25 cellular contexts compared by ENCODE assay signal in the genomic region with DNA sequence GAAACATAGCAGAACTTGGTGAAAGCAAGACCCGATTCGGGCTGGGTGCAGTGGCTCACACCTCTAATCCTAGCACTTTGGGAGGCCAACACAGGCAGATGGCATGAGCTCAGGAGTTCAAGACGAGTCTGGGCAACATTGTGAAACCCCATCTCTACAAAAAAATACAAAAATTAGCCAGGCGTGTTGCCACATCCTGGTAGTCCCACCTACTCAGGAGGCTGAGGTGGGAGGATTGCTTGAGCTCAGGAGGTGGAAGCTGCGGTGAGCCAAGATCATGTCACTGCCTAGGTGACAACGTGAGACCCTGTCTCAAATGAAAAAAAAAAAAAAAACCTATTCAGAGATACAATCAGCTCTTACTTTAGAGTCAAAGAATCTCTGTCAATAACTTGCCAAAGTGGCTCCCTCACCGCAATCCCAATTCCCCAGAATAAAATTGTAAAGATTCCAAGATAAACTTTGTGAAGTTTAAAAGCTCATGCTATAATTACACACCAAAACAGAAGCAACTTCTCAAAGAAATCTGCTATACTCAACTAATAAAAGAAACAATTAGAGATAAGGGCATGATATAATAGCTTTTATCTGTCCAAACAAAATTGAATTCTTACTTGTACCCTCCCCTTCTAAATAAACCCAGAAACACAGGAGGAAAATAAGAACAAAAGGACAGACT. TPM values are rescaled to one million over a fixed set of nuclear protein-coding genes. Genes with fewer than 3 reads are reported as not detected.
DNase-seq lines count a peak whose midpoint lies in the region; ATAC-seq and TF ChIP-seq lines count a peak whose summit lies in the region.
"Had no signal": no experiment of that assay in that cellular context is flagged by ENCODE, and none has a peak within 500 bp of the region (broad histone marks: within the 10 kb centered on the region; RNA-seq: fewer than 3 reads in every experiment).

No MANE protein-coding gene starts in this region.

- 72 to 75% methylated on average over 7 of the region's 7 CpGs for WGBS in body of pancreas, 2 donors

- H3K36me3 ChIP-seq in BLaER1 treated with 17β-estradiol and CSF1 and Interleukin-3, amounts not matched to agents 10 nM and 100 nM = peaks cover 6 to 58% (median 18%) of the 10 kb centered on the region in 11 experiments; a peak in 20 of 22 replicates
- no peaks in the 10 kb centered on the region for H3K36me3 ChIP-seq in body of pancreas (replicated peaks in 1 of 2; ENCODE audit: insufficient read depth in 1 of 2, low read depth in 2 of 2)
- H3K36me3 ChIP-seq: left lung, thyroid gland had no signal

- peak; percentile 53 for DNase-seq in GM12865 (ENCODE audit: low read depth)
- peak; percentile 23 for DNase-seq in astrocyte of the spinal cord (ENCODE audit: low read depth, low spot score)
- no peak for DNase-seq in mesothelial cell of epicardium (ENCODE audit: low spot score in 2 of 2, unreplicated experiment in 2 of 2)
- DNase-seq in activated CD8-positive, alpha-beta memory T cell treated with anti-CD3 and anti-CD28 coated beads, Interleukin-2, amount 50 U/mL, for 4 hours = no peak
- no peak for DNase-seq in body of pancreas
- DNase-seq: activated CD4-positive, alpha-beta T cell treated with anti-CD3 and anti-CD28 coated beads, Interleukin-2, amount 10 ng/mL, durations not matched to agents 7 days and 5 days; aorta; CD8-positive, alpha-beta memory T cell; cerebellar nuclear complex; foreskin melanocyte; Kasumi-1; left lung; naive B cell; NCI-H1092 treated with DMSO at 0.1 percent for 48 hours; NCI-H187 treated with DMSO at 0.1 percent for 48 hours; stimulated activated CD4-positive, alpha-beta T cell treated with anti-CD3 and anti-CD28 coated beads, Interleukin-12 subunit alpha, Interleukin-12 subunit beta, amount 100 ng/mL, for 4 hours; stimulated activated CD4-positive, alpha-beta T cell treated with anti-CD3 and anti-CD28 coated beads, Interleukin-4, amount 100 ng/mL, for 4 hours; stimulated activated naive CD8-positive, alpha-beta T cell treated with anti-CD3 and anti-CD28 coated beads, Interleukin-15, Interleukin-2, amounts not matched to agents 100 U/mL and 50 U/mL, for 24 hours; thyroid gland had no signal

- H3K9ac ChIP-seq in BLaER1 treated with 17β-estradiol and CSF1 and Interleukin-3, amounts not matched to agents 10 nM and 100 nM = no peak overlapping the region

- H3K4me2 ChIP-seq in BLaER1 treated with 17β-estradiol and CSF1 and Interleukin-3, amounts not matched to agents 10 nM and 100 nM = peak overlapping the region in 9 of 11 experiments; percentile 33 to 62 (median 42); a peak in 16 of 22 replicates
- H3K4me2 ChIP-seq: GM23338, hepatocyte had no signal

- no peak overlapping the region for H3K4me3 ChIP-seq in BLaER1 treated with 17β-estradiol and CSF1 and Interleukin-3, amounts not matched to agents 10 nM and 100 nM
- no peak overlapping the region for H3K4me3 ChIP-seq in GM12865 (ENCODE audit: low read depth, low read length)
- no peak overlapping the region for H3K4me3 ChIP-seq in astrocyte of the spinal cord (ENCODE audit: low read depth, low read length)
- no peak overlapping the region for H3K4me3 ChIP-seq in body of pancreas
- H3K4me3 ChIP-seq: GM23338, hepatocyte, left lung, thyroid gland had no signal

- peaks cover 9% of the 10 kb centered on the region for H3K36me3 Mint-ChIP-seq in mesothelial cell of epicardium

- in situ Hi-C loops in astrocyte of the spinal cord (cut with HindIII; ENCODE audit: low sequenced_read_pairs) = no loop called here

- peaks cover 14% of the 10 kb centered on the region for H3K4me1 Mint-ChIP-seq in mesothelial cell of epicardium
- H3K4me1 Mint-ChIP-seq: GM23338 had no signal

- peak overlapping the region; percentile 15 for H3K27ac Mint-ChIP-seq in mesothelial cell of epicardium
- H3K27ac Mint-ChIP-seq: activated CD4-positive, alpha-beta T cell treated with anti-CD3 and anti-CD28 coated beads, Interleukin-2, amount 10 ng/mL, durations not matched to agents 7 days and 5 days; activated naive CD8-positive, alpha-beta T cell; GM23338 had no signal

- H4K20me1 ChIP-seq in BLaER1 treated with 17β-estradiol and CSF1 and Interleukin-3, amounts not matched to agents 10 nM and 100 nM = peaks cover 0 to 42% (median 4%) of the 10 kb centered on the region in 11 experiments; a peak in 5 of 22 replicates

- intact Hi-C loops in body of pancreas (cut with DNase I) = no loop called here

- no peak for TF ChIP-seq POLR2A in body of pancreas (IDR thresholded peaks at IDR 0.05)

- no peaks in the 10 kb centered on the region for H3K27me3 ChIP-seq in BLaER1 treated with 17β-estradiol and CSF1 and Interleukin-3, amounts not matched to agents 10 nM and 100 nM
- no peaks in the 10 kb centered on the region for H3K27me3 ChIP-seq in body of pancreas
- H3K27me3 ChIP-seq: hepatocyte, left lung, thyroid gland had no signal

- H3K27ac ChIP-seq in BLaER1 treated with 17β-estradiol and CSF1 and Interleukin-3, amounts not matched to agents 10 nM and 100 nM = peak overlapping the region in 3 of 11 experiments; percentile 5 to 23 (median 7); a peak in 3 of 22 replicates
- no peak overlapping the region for H3K27ac ChIP-seq in body of pancreas
- H3K27ac ChIP-seq: epithelial cell of prostate, hepatocyte, left lung, thyroid gland had no signal

- H3K4me3 Mint-ChIP-seq in mesothelial cell of epicardium = no peak overlapping the region
- H3K4me3 Mint-ChIP-seq: activated CD4-positive, alpha-beta T cell treated with anti-CD3 and anti-CD28 coated beads, Interleukin-2, amount 10 ng/mL, durations not matched to agents 7 days and 5 days; activated naive CD8-positive, alpha-beta T cell; GM23338 had no signal

- peaks cover 18 to 42% (median 29%) of the 10 kb centered on the region in 10 experiments for H3K4me1 ChIP-seq in BLaER1 treated with 17β-estradiol and CSF1 and Interleukin-3, amounts not matched to agents 10 nM and 100 nM
- H3K4me1 ChIP-seq in body of pancreas = peaks cover 4% of the 10 kb centered on the region
- H3K4me1 ChIP-seq: left lung had no signal

- ATAC-seq in body of pancreas = no peak
- no peak for ATAC-seq in HG03108 (IDR thresholded peaks at IDR 0.05; ENCODE audit: unreplicated experiment)
- ATAC-seq: GM23338; left lung; stimulated activated naive CD8-positive, alpha-beta T cell treated with anti-CD3 and anti-CD28 coated beads, Interleukin-15, Interleukin-2, amounts not matched to agents 100 U/mL and 50 U/mL, for 24 hours had no signal

- peaks cover 0 to 32% (median 6%) of the 10 kb centered on the region in 11 experiments; a peak in 10 of 22 replicates for H3K9me3 ChIP-seq in BLaER1 treated with 17β-estradiol and CSF1 and Interleukin-3, amounts not matched to agents 10 nM and 100 nM (replicated peaks in 1 of 11)
- no peaks in the 10 kb centered on the region for H3K9me3 ChIP-seq in body of pancreas
- H3K9me3 ChIP-seq: left lung, thyroid gland had no signal

- peaks cover 13% of the 10 kb centered on the region for H3K9me3 Mint-ChIP-seq in mesothelial cell of epicardium
- H3K9me3 Mint-ChIP-seq: activated CD4-positive, alpha-beta T cell treated with anti-CD3 and anti-CD28 coated beads, Interleukin-2, amount 10 ng/mL, durations not matched to agents 7 days and 5 days; CD8-positive, alpha-beta memory T cell; GM23338 had no signal

- TF ChIP-seq CTCF in GM12865 (IDR thresholded peaks at IDR 0.05; ENCODE audit: insufficient read depth, low read depth, low read length, missing control alignments) = no peak
- TF ChIP-seq CTCF in astrocyte of the spinal cord (IDR thresholded peaks at IDR 0.05; ENCODE audit: low read depth, low read length) = no peak
- TF ChIP-seq CTCF in mesothelial cell of epicardium (IDR thresholded peaks at IDR 0.05; ENCODE audit: unreplicated experiment) = no peak
- TF ChIP-seq CTCF in body of pancreas (IDR thresholded peaks at IDR 0.05) = no peak

- H3K27me3 Mint-ChIP-seq in mesothelial cell of epicardium (ENCODE audit: low read depth) = no peaks in the 10 kb centered on the region
- H3K27me3 Mint-ChIP-seq: activated CD4-positive, alpha-beta T cell treated with anti-CD3 and anti-CD28 coated beads, Interleukin-2, amount 10 ng/mL, durations not matched to agents 7 days and 5 days; activated naive CD8-positive, alpha-beta T cell; naive B cell had no signal

RNA-seq across cellular contexts. Expression of gene CDK19, which starts 33.6 kb away (rescaled TPM):
- total RNA-seq in mesothelial cell of epicardium = 37.7 to 41.6 TPM (median 38.9 TPM) in 3 replicates
- total RNA-seq in body of pancreas = 1 to 10 TPM; 4.0 to 8.0 TPM

Comparison
In these comparisons a context has a peak if more than half of its experiments do, and no peak if none do; other contexts are left out.
1. DNase-seq: peak in GM12865 (single experiment) and astrocyte of the spinal cord (single experiment); none in mesothelial cell of epicardium (0 of 2), activated CD8-positive, alpha-beta memory T cell treated with anti-CD3 and anti-CD28 coated beads, Interleukin-2, amount 50 U/mL, for 4 hours (single experiment) and body of pancreas (0 of 4).